9 cellular contexts compared by ENCODE assay signal in the genomic region with DNA sequence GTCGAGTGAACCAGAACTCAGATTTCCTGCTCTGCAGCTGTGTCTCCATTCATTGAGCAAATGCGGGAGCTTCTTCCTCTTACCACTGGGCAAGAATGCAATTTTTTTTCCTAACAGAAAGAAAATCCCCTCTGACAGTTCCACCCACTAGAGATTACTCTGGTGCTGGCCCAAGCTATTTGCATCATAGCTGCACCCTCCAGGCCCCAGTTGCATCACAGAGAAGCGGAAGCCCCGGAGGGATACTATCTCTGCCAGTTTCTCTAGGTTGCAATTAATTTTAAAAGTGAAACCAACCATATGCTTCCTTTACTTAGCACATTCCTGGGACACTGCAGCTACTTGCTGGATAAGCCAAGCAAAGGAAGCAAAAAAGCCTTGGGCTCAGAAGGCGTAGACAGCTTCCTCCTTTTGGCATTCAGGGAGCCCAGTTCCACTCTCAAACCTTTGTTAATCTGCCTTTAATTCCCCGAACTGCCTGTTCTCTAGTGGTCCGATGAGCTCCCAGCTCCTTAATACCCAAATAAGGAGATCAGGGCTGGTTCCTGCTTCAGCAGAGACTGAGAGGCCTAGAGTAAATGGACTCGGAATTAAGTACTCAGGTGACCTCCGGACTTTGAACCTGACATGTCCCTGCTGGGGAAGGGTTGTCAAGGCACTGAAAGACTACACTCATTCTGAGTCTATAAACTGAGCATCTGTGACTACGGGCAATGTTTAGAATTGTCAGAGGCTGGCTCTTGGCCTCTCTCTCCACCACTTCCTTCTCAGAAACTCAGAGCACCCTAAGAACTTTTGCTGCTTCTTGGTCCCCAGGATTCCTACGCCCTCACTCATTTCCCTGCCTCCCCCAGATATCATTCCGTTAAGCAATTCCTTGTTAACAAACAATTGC.
DNase-seq lines count a peak whose midpoint lies in the region; ATAC-seq and TF ChIP-seq lines count a peak whose summit lies in the region.
"Had no signal": no experiment of that assay in that cellular context is flagged by ENCODE, and none has a peak within 500 bp of the region (broad histone marks: within the 10 kb centered on the region; RNA-seq: fewer than 3 reads in every experiment).

No MANE protein-coding gene starts in this region.

- no peak for TF ChIP-seq CTCF in foreskin keratinocyte (conservative IDR thresholded peaks at IDR 0.05)

- H3K27ac Mint-ChIP-seq in naive thymus-derived CD8-positive, alpha-beta T cell: peak overlapping the region in 3 of 10 donors; percentile 4 to 16 (median 7)

- no peaks in the 10 kb centered on the region for H3K27me3 ChIP-seq in foreskin keratinocyte

- peak overlapping the region; percentile 80 for H3K27ac ChIP-seq in foreskin keratinocyte

- peaks cover 19% of the 10 kb centered on the region for H3K4me1 ChIP-seq in foreskin keratinocyte

- H3K4me3 Mint-ChIP-seq in naive thymus-derived CD8-positive, alpha-beta T cell: peak overlapping the region in 8 of 10 donors; percentile 17 to 71 (median 34)
- H3K4me3 Mint-ChIP-seq: central memory CD8-positive, alpha-beta T cell had no signal

- H3K4me1 Mint-ChIP-seq in naive thymus-derived CD8-positive, alpha-beta T cell: peaks cover 2 to 27% (median 13%) of the 10 kb centered on the region in 4 donors
- H3K4me1 Mint-ChIP-seq: central memory CD8-positive, alpha-beta T cell had no signal

- no peaks in the 10 kb centered on the region for H3K27me3 Mint-ChIP-seq in naive thymus-derived CD8-positive, alpha-beta T cell
- H3K27me3 Mint-ChIP-seq: central memory CD8-positive, alpha-beta T cell had no signal

- ATAC-seq in HG02798 (IDR thresholded peaks at IDR 0.05; ENCODE audit: poor library complexity, unreplicated experiment): peak; percentile 62
- peak; percentile 88 for ATAC-seq in foreskin keratinocyte
- ATAC-seq in naive thymus-derived CD8-positive, alpha-beta T cell: peak in 1 of 2 donors; percentile 23

- POLR2A ChIA-PET in naive thymus-derived CD8-positive, alpha-beta T cell (lab: Charles Lee): no interaction called here

- DNase-seq in AG08395 (ENCODE audit: low spot score) (peak; percentile 82), SKM-1 (lab: John Stamatoyannopoulos, UW; ENCODE audit: unreplicated experiment) (peak; percentile 95), foreskin keratinocyte (peak; percentile 91 to 97), 8988T (no peak)
- DNase-seq in naive thymus-derived CD8-positive, alpha-beta T cell: no peak
- DNase-seq in activated CD4-positive, alpha-beta T cell treated with anti-CD3 and anti-CD28 coated beads for 4 hours: no peak
- no peak for DNase-seq in stimulated activated CD4-positive, alpha-beta T cell treated with anti-CD3 and anti-CD28 coated beads, Interleukin-15, amount 100 ng/mL, for 24 hours

- no peaks in the 10 kb centered on the region for H3K36me3 Mint-ChIP-seq in naive thymus-derived CD8-positive, alpha-beta T cell

- no peaks in the 10 kb centered on the region for H3K9me3 Mint-ChIP-seq in naive thymus-derived CD8-positive, alpha-beta T cell
- H3K9me3 Mint-ChIP-seq: central memory CD8-positive, alpha-beta T cell had no signal

Comparison
In these comparisons a context has a peak if more than half of its experiments do, and no peak if none do; other contexts are left out.
1. DNase-seq: peak in AG08395 (single experiment), SKM-1 (single experiment) and foreskin keratinocyte (2 of 2); none in naive thymus-derived CD8-positive, alpha-beta T cell (0 of 10), activated CD4-positive, alpha-beta T cell treated with anti-CD3 and anti-CD28 coated beads for 4 hours (0 of 2), stimulated activated CD4-positive, alpha-beta T cell treated with anti-CD3 and anti-CD28 coated beads, Interleukin-15, amount 100 ng/mL, for 24 hours (single experiment) and 8988T (single experiment).